25 cellular contexts compared by ENCODE assay signal in genomic region chr1:177864530-177865305, GRCh38.
A peak's percentile ranks its signal among the peaks of the same experiment; 100 is the strongest.
DNase-seq lines count a peak whose midpoint lies in the region; ATAC-seq, FAIRE-seq and TF ChIP-seq lines count a peak whose summit lies in the region.
"Had no signal": no experiment of that assay in that cellular context is flagged by ENCODE, and none has a peak within 500 bp of the region (broad histone marks: within the 10 kb centered on the region; RNA-seq: fewer than 3 reads in every experiment).

No MANE protein-coding gene starts in this region.

- H3K4me3 ChIP-seq in AG10803 (ENCODE audit: low read length): no peak overlapping the region
- no peak overlapping the region for H3K4me3 ChIP-seq in fibroblast of the aortic adventitia (ENCODE audit: low read depth, low read length)
- H3K4me3 ChIP-seq in pancreas: no peak overlapping the region
- H3K4me3 ChIP-seq: psoas muscle, SJSA1, thyroid gland had no signal

- 10 to 24% methylated on average over 2 of the region's 2 CpGs for WGBS in pancreas, 2 donors

- peak; percentile 44 for DNase-seq in AG10803 (ENCODE audit: low read depth)
- DNase-seq in SK-MEL-5 (ENCODE audit: low read depth, low spot score): peak; percentile 70
- DNase-seq in fibroblast of the aortic adventitia (ENCODE audit: low read depth): peak; percentile 6
- DNase-seq in pancreas: no peak
- DNase-seq in activated T-helper 1 cell treated with anti-CD3 and anti-CD28 coated beads, Interleukin-12 subunit alpha, Interleukin-12 subunit beta, Interleukin-2, Interleukin-4 antibody, amounts not matched to agents 30 ng/mL and 10 ng/mL and 1 ng/mL, durations not matched to agents 14 hours and 24 hours and 36 hours (ENCODE audit: low spot score): no peak
- DNase-seq in SHP77 (lab: John Stamatoyannopoulos, UW): no peak
- DNase-seq: activated CD4-positive, alpha-beta T cell treated with anti-CD3 and anti-CD28 coated beads, Interleukin-2, amount 50 U/mL, for 4 hours; activated CD4-positive, CD25-positive, alpha-beta regulatory T cell; amygdala; dermis blood vessel endothelial cell; DMS79 treated with DMSO at 0.1 percent for 48 hours; KG1; MM.1S; NCI-H2029 treated with DMSO at 0.1 percent for 48 hours; psoas muscle; stimulated activated naive CD8-positive, alpha-beta T cell treated with anti-CD3 and anti-CD28 coated beads, Interleukin-15, amount 100 ng/mL, for 72 hours; T-cell; thyroid gland had no signal

- H3K36me3 Mint-ChIP-seq in activated T-helper 1 cell treated with anti-CD3 and anti-CD28 coated beads, Interleukin-12 subunit alpha, Interleukin-12 subunit beta, Interleukin-2, Interleukin-4 antibody, amounts not matched to agents 30 ng/mL and 10 ng/mL and 1 ng/mL, durations not matched to agents 14 hours and 24 hours and 36 hours (ENCODE audit: low read depth): no peaks in the 10 kb centered on the region
- H3K36me3 Mint-ChIP-seq: activated naive CD4-positive, alpha-beta T cell treated with anti-CD3 and anti-CD28 coated beads, Interleukin-2, amount 50 U/mL, for 24 hours; memory B cell; T-cell had no signal

- no peaks in the 10 kb centered on the region for H3K9me3 ChIP-seq in pancreas
- H3K9me3 ChIP-seq: neutrophil, psoas muscle, thyroid gland had no signal

- FAIRE-seq in pancreas (lab: Jason Lieb, UNC): no peak
- FAIRE-seq: RCC 7860 had no signal

- ATAC-seq in pancreas (peak; percentile 24 to 68 (median 52)), HG03097 (IDR thresholded peaks at IDR 0.05; ENCODE audit: low FRiP score, unreplicated experiment) (no peak), HG02938 (IDR thresholded peaks at IDR 0.05; ENCODE audit: unreplicated experiment) (no peak)
- ATAC-seq: stimulated activated naive CD8-positive, alpha-beta T cell treated with anti-CD3 and anti-CD28 coated beads, Interleukin-15, amount 100 ng/mL, for 72 hours; T-cell had no signal

- no peak overlapping the region for H3K27ac Mint-ChIP-seq in activated T-helper 1 cell treated with anti-CD3 and anti-CD28 coated beads, Interleukin-12 subunit alpha, Interleukin-12 subunit beta, Interleukin-2, Interleukin-4 antibody, amounts not matched to agents 30 ng/mL and 10 ng/mL and 1 ng/mL, durations not matched to agents 14 hours and 24 hours and 36 hours
- H3K27ac Mint-ChIP-seq: activated naive CD4-positive, alpha-beta T cell treated with anti-CD3 and anti-CD28 coated beads, Interleukin-2, amount 50 U/mL, for 24 hours; memory B cell; stimulated activated naive CD8-positive, alpha-beta T cell treated with anti-CD3 and anti-CD28 coated beads, Interleukin-15, amount 100 ng/mL, for 72 hours; T-cell had no signal

- no peaks in the 10 kb centered on the region for H3K36me3 ChIP-seq in pancreas
- H3K36me3 ChIP-seq: neutrophil, SJSA1, thyroid gland had no signal

- H3K4me3 Mint-ChIP-seq in activated T-helper 1 cell treated with anti-CD3 and anti-CD28 coated beads, Interleukin-12 subunit alpha, Interleukin-12 subunit beta, Interleukin-2, Interleukin-4 antibody, amounts not matched to agents 30 ng/mL and 10 ng/mL and 1 ng/mL, durations not matched to agents 14 hours and 24 hours and 36 hours: no peak overlapping the region
- H3K4me3 Mint-ChIP-seq: activated naive CD4-positive, alpha-beta T cell treated with anti-CD3 and anti-CD28 coated beads, Interleukin-2, amount 50 U/mL, for 24 hours; memory B cell; stimulated activated naive CD8-positive, alpha-beta T cell treated with anti-CD3 and anti-CD28 coated beads, Interleukin-15, amount 100 ng/mL, for 72 hours; T-cell had no signal

- H3K27me3 Mint-ChIP-seq in activated T-helper 1 cell treated with anti-CD3 and anti-CD28 coated beads, Interleukin-12 subunit alpha, Interleukin-12 subunit beta, Interleukin-2, Interleukin-4 antibody, amounts not matched to agents 30 ng/mL and 10 ng/mL and 1 ng/mL, durations not matched to agents 14 hours and 24 hours and 36 hours (ENCODE audit: insufficient read depth): no peaks in the 10 kb centered on the region
- H3K27me3 Mint-ChIP-seq: activated naive CD4-positive, alpha-beta T cell treated with anti-CD3 and anti-CD28 coated beads, Interleukin-2, amount 50 U/mL, for 24 hours; memory B cell; stimulated activated naive CD8-positive, alpha-beta T cell treated with anti-CD3 and anti-CD28 coated beads, Interleukin-15, amount 100 ng/mL, for 72 hours; T-cell had no signal

- no peaks in the 10 kb centered on the region for H3K27me3 ChIP-seq in pancreas
- H3K27me3 ChIP-seq: neutrophil, SJSA1, thyroid gland had no signal

- intact Hi-C loops in pancreas (cut with DNase I): no loop called here
- intact Hi-C loops in activated T-helper 1 cell treated with anti-CD3 and anti-CD28 coated beads, Interleukin-12 subunit alpha, Interleukin-12 subunit beta, Interleukin-2, Interleukin-4 antibody, amounts not matched to agents 30 ng/mL and 10 ng/mL and 1 ng/mL, durations not matched to agents 14 hours and 24 hours and 36 hours (cut with micrococcal nuclease): no loop called here

- no peak overlapping the region for H3K27ac ChIP-seq in pancreas
- H3K27ac ChIP-seq: neutrophil, SJSA1, thyroid gland had no signal

- H3K9me3 Mint-ChIP-seq in activated T-helper 1 cell treated with anti-CD3 and anti-CD28 coated beads, Interleukin-12 subunit alpha, Interleukin-12 subunit beta, Interleukin-2, Interleukin-4 antibody, amounts not matched to agents 30 ng/mL and 10 ng/mL and 1 ng/mL, durations not matched to agents 14 hours and 24 hours and 36 hours: no peaks in the 10 kb centered on the region
- H3K9me3 Mint-ChIP-seq: activated naive CD4-positive, alpha-beta T cell treated with anti-CD3 and anti-CD28 coated beads, Interleukin-2, amount 50 U/mL, for 24 hours; memory B cell had no signal

- H3K4me1 Mint-ChIP-seq in activated T-helper 1 cell treated with anti-CD3 and anti-CD28 coated beads, Interleukin-12 subunit alpha, Interleukin-12 subunit beta, Interleukin-2, Interleukin-4 antibody, amounts not matched to agents 30 ng/mL and 10 ng/mL and 1 ng/mL, durations not matched to agents 14 hours and 24 hours and 36 hours (ENCODE audit: low read depth): no peaks in the 10 kb centered on the region
- H3K4me1 Mint-ChIP-seq: activated naive CD4-positive, alpha-beta T cell treated with anti-CD3 and anti-CD28 coated beads, Interleukin-2, amount 50 U/mL, for 24 hours; memory B cell; stimulated activated naive CD8-positive, alpha-beta T cell treated with anti-CD3 and anti-CD28 coated beads, Interleukin-15, amount 100 ng/mL, for 72 hours; T-cell had no signal

- no peak for TF ChIP-seq CTCF in AG10803 (conservative IDR thresholded peaks at IDR 0.05; ENCODE audit: low read length)
- TF ChIP-seq CTCF in fibroblast of the aortic adventitia (IDR thresholded peaks at IDR 0.05; ENCODE audit: insufficient read depth, low read length): no peak
- no peak for TF ChIP-seq CTCF in pancreas (IDR thresholded peaks at IDR 0.05)

- in situ Hi-C loops in SK-MEL-5 (cut with HindIII; ENCODE audit: low pct_unique_long_range_greater_than_20kb, low sequenced_read_pairs): no loop called here

- peaks cover 0 to 9% (median 0%) of the 10 kb centered on the region in 3 donors for H3K4me1 ChIP-seq in pancreas
- H3K4me1 ChIP-seq: thyroid gland had no signal

Comparison
In these comparisons a context has a peak if more than half of its experiments do, and no peak if none do; other contexts are left out.
1. DNase-seq: peak in AG10803 (single experiment), SK-MEL-5 (single experiment) and fibroblast of the aortic adventitia (single experiment); none in pancreas (0 of 6), activated T-helper 1 cell treated with anti-CD3 and anti-CD28 coated beads, Interleukin-12 subunit alpha, Interleukin-12 subunit beta, Interleukin-2, Interleukin-4 antibody, amounts not matched to agents 30 ng/mL and 10 ng/mL and 1 ng/mL, durations not matched to agents 14 hours and 24 hours and 36 hours (single experiment) and SHP77 (0 of 2).
2. ATAC-seq: peak in pancreas (4 of 4); none in HG03097 (single experiment) and HG02938 (single experiment).